8 cellular contexts compared by ENCODE assay signal in the genomic region with DNA sequence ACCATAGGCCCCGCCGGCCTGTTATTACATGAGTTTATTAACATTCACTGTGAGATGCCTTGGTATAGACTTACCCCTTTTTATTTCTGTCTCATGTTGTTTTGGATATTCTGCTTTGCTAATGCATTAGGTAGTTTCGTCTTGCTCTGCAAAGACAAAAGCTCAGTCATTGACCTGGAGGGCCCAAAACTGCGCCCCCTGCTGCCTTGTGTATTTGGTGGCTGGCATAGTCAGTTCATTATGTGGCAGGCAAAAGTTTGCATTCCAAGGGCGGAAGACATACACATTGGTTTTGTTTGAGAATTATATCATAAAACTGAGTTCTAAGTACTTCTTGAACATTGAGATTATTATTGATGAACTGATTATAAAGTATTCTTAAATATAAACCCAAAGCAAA.
DNase-seq lines count a peak whose midpoint lies in the region; ATAC-seq and TF ChIP-seq lines count a peak whose summit lies in the region.

No MANE protein-coding gene starts in this region.

- H3K79me2 ChIP-seq in MM.1S (ENCODE audit: low read length), result no peaks in the 10 kb centered on the region

- no peaks in the 10 kb centered on the region for H3K36me3 Mint-ChIP-seq in CD4-positive, CD25-positive, alpha-beta regulatory T cell

- no peak overlapping the region for H3K4me3 ChIP-seq in CD4-positive, CD25-positive, alpha-beta regulatory T cell (ENCODE audit: low read depth, low read length)
- H3K4me3 ChIP-seq in MM.1S (ENCODE audit: low read length) (no peak overlapping the region), right atrium auricular region (no peak overlapping the region)

- H3K27me3 Mint-ChIP-seq in CD4-positive, CD25-positive, alpha-beta regulatory T cell, result no peaks in the 10 kb centered on the region

- H2AFZ ChIP-seq in MM.1S (ENCODE audit: low read length), result no peak overlapping the region

- ATAC-seq in CD4-positive, CD25-positive, alpha-beta regulatory T cell (ENCODE audit: low read depth in 2 of 2), result no peak
- ATAC-seq in HG02973 (IDR thresholded peaks at IDR 0.05; ENCODE audit: unreplicated experiment) (no peak), GM19035 (IDR thresholded peaks at IDR 0.05; ENCODE audit: unreplicated experiment) (no peak)

- H3K36me3 ChIP-seq in CD4-positive, CD25-positive, alpha-beta regulatory T cell (ENCODE audit: control insufficient read depth, insufficient read depth, low read length), result no peaks in the 10 kb centered on the region
- H3K36me3 ChIP-seq in MM.1S (replicated peaks; ENCODE audit: insufficient read depth, low read length) (no peaks in the 10 kb centered on the region), right atrium auricular region (no peaks in the 10 kb centered on the region)

- TF ChIP-seq CTCF in MM.1S (IDR thresholded peaks at IDR 0.05; ENCODE audit: low read length) (peak; percentile 22), right atrium auricular region (IDR thresholded peaks at IDR 0.05) (peak; percentile 22 to 47)

- no peak overlapping the region for H3K9ac ChIP-seq in MM.1S (ENCODE audit: low read length)

- no peaks in the 10 kb centered on the region for H3F3A ChIP-seq in MM.1S (ENCODE audit: insufficient read depth, low read length)

- no peak overlapping the region for H3K4me2 ChIP-seq in MM.1S (ENCODE audit: low read depth, low read length)

- DNase-seq in CD4-positive, CD25-positive, alpha-beta regulatory T cell, result peak in 2 of 3 donors; percentile 30 to 39
- DNase-seq in MM.1S (peak; percentile 19), right atrium auricular region (ENCODE audit: low spot score) (no peak), OCI-M2 (lab: John Stamatoyannopoulos, UW; ENCODE audit: unreplicated experiment) (no peak)
- DNase-seq in activated T-cell treated with anti-CD3 and anti-CD28 coated beads, Interleukin-2, amount 50 U/mL, for 1 hour, result peak; percentile 59
- DNase-seq in stimulated activated CD8-positive, alpha-beta memory T cell treated with anti-CD3 and anti-CD28 coated beads, Interleukin-12 subunit alpha, Interleukin-12 subunit beta, amount 100 ng/mL, for 24 hours (ENCODE audit: extremely low read depth), result peak; percentile 5

- H3K9me3 ChIP-seq in CD4-positive, CD25-positive, alpha-beta regulatory T cell (ENCODE audit: control insufficient read depth in 2 of 2, low read length in 2 of 2), result no peaks in the 10 kb centered on the region
- no peaks in the 10 kb centered on the region for H3K9me3 ChIP-seq in MM.1S (replicated peaks; ENCODE audit: insufficient read depth, low read length)
- H3K9me3 ChIP-seq in right atrium auricular region, result no peaks in the 10 kb centered on the region

- no peak overlapping the region for H3K27ac ChIP-seq in CD4-positive, CD25-positive, alpha-beta regulatory T cell (ENCODE audit: insufficient read depth, low read length, poor library complexity, severe bottlenecking)
- no peak overlapping the region for H3K27ac ChIP-seq in MM.1S (ENCODE audit: low read length)
- no peak overlapping the region for H3K27ac ChIP-seq in right atrium auricular region

- H3K27me3 ChIP-seq in CD4-positive, CD25-positive, alpha-beta regulatory T cell (ENCODE audit: control insufficient read depth, insufficient read depth, low read length), result no peaks in the 10 kb centered on the region
- H3K27me3 ChIP-seq in MM.1S (replicated peaks; ENCODE audit: insufficient read depth, low read length) (no peaks in the 10 kb centered on the region), right atrium auricular region (no peaks in the 10 kb centered on the region)

- no peaks in the 10 kb centered on the region for H3K9me2 ChIP-seq in MM.1S (replicated peaks; ENCODE audit: insufficient read depth, low read length)

- H3K9me3 Mint-ChIP-seq in CD4-positive, CD25-positive, alpha-beta regulatory T cell, result no peaks in the 10 kb centered on the region

- no peak overlapping the region for H3K4me3 Mint-ChIP-seq in CD4-positive, CD25-positive, alpha-beta regulatory T cell

- H3K4me1 ChIP-seq in CD4-positive, CD25-positive, alpha-beta regulatory T cell (ENCODE audit: control insufficient read depth, insufficient read depth, low read length, poor library complexity, severe bottlenecking), result no peaks in the 10 kb centered on the region
- H3K4me1 ChIP-seq in MM.1S (ENCODE audit: low read length) (no peaks in the 10 kb centered on the region), right atrium auricular region (no peaks in the 10 kb centered on the region)

- no peak overlapping the region for H3K27ac Mint-ChIP-seq in CD4-positive, CD25-positive, alpha-beta regulatory T cell

- no peaks in the 10 kb centered on the region for H4K20me1 ChIP-seq in MM.1S (ENCODE audit: insufficient read depth, low read length)

- no peaks in the 10 kb centered on the region for H3K4me1 Mint-ChIP-seq in CD4-positive, CD25-positive, alpha-beta regulatory T cell

Comparison
In these comparisons a context has a peak if more than half of its experiments do, and no peak if none do; other contexts are left out.
1. DNase-seq: peak in CD4-positive, CD25-positive, alpha-beta regulatory T cell (2 of 3), MM.1S (single experiment), activated T-cell treated with anti-CD3 and anti-CD28 coated beads, Interleukin-2, amount 50 U/mL, for 1 hour (single experiment) and stimulated activated CD8-positive, alpha-beta memory T cell treated with anti-CD3 and anti-CD28 coated beads, Interleukin-12 subunit alpha, Interleukin-12 subunit beta, amount 100 ng/mL, for 24 hours (single experiment); none in right atrium auricular region (single experiment) and OCI-M2 (single experiment).